In the genomic region with DNA sequence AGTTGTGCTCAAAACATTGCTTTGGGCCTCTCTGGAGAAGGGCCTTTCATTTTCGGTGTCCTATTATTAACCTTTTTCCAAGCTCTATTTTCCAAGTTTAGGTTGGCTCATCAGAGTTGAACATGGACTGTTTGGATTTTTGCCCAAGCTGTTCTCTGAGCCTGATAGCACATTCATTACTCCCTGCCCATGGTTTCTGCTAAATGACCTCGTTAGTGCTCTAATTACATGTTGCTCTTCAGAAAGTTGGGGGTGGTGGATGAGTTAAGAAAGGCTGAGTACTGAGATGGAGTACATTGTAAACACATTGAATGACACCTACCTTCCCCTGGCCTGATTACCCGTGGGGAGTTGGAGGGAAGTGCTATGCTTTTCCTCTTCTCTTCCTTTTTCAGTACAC, we compare ENCODE assay signal across 12 cellular contexts.
DNase-seq lines count a peak whose midpoint lies in the region; TF ChIP-seq lines count a peak whose summit lies in the region.
"Had no signal": no experiment of that assay in that cellular context is flagged by ENCODE, and none has a peak within 500 bp of the region (broad histone marks: within the 10 kb centered on the region; RNA-seq: fewer than 3 reads in every experiment).

No MANE protein-coding gene starts in this region.

- peaks cover 33% of the 10 kb centered on the region for H3K9me3 Mint-ChIP-seq in nephron progenitor cell

- H3K36me3 Mint-ChIP-seq in nephron progenitor cell (ENCODE audit: low read depth): peaks cover 29% of the 10 kb centered on the region

- peak overlapping the region; percentile 58 for H3K27ac Mint-ChIP-seq in nephron progenitor cell

- no peak overlapping the region for H3K4me3 Mint-ChIP-seq in nephron progenitor cell

- DNase-seq in NCI-H2081 (lab: John Stamatoyannopoulos, UW) (peak; percentile 15 to 47), NCI-H2081 treated with DMSO at 0.1 percent for 48 hours (lab: John Stamatoyannopoulos, UW) (no peak), NCI-H1105 (lab: John Stamatoyannopoulos, UW) (peak; percentile 86), NCI-H2227 (lab: John Stamatoyannopoulos, UW; ENCODE audit: unreplicated experiment) (peak; percentile 19), nephron progenitor cell (no peak), OCI-M1 (lab: John Stamatoyannopoulos, UW) (no peak), DMS153 (lab: John Stamatoyannopoulos, UW) (no peak)
- DNase-seq: EL, KG1, NCI-H1930, NCI-H82, SHP77 treated with DMSO at 0.1 percent for 48 hours had no signal

- peaks cover 10% of the 10 kb centered on the region for H3K4me1 Mint-ChIP-seq in nephron progenitor cell

- no peak for TF ChIP-seq CTCF in nephron progenitor cell (IDR thresholded peaks at IDR 0.05)

- H3K27me3 Mint-ChIP-seq in nephron progenitor cell (ENCODE audit: low read depth, poor library complexity): peaks cover 11% of the 10 kb centered on the region

Comparison
In these comparisons a context has a peak if more than half of its experiments do, and no peak if none do; other contexts are left out.
1. DNase-seq: peak in NCI-H2081 (2 of 2), NCI-H1105 (single experiment) and NCI-H2227 (single experiment); none in NCI-H2081 treated with DMSO at 0.1 percent for 48 hours (single experiment), nephron progenitor cell (single experiment), OCI-M1 (single experiment) and DMS153 (single experiment).